ENCODE assay signal across 20 cellular contexts in the genomic region with DNA sequence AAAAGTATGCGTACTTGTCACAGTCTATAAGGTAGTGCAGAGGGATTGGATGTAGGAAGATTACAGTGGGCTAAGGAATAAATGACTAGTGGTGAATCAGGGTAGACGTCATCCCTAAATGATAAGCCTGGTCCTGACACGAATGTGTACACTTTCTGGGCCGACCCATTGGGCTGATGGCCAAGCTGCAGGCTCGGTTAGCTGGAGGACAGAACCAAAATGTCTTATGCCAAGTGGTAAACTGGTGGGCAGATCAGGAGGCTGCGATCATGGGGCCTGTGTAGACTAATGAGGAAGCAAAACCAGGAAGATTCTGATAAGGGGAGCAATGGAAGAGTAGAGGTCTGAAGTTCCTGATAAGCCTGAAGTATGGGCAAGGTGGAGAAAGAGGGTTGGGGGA.
DNase-seq lines count a peak whose midpoint lies in the region; ATAC-seq and TF ChIP-seq lines count a peak whose summit lies in the region.
"Had no signal": no experiment of that assay in that cellular context is flagged by ENCODE, and none has a peak within 500 bp of the region (broad histone marks: within the 10 kb centered on the region; RNA-seq: fewer than 3 reads in every experiment).

No MANE protein-coding gene starts in this region.

- DNase-seq in right atrium auricular region (ENCODE audit: low spot score), result no peak
- DNase-seq in cardiac septum (ENCODE audit: low spot score), result no peak
- peak; percentile 9 for DNase-seq in M059J (ENCODE audit: low read depth)
- peak; percentile 45 for DNase-seq in coronary artery (ENCODE audit: low spot score)
- DNase-seq in osteocyte (ENCODE audit: extremely low spot score, unreplicated experiment), result peak; percentile 76
- DNase-seq in foreskin fibroblast, result no peak
- DNase-seq in activated T-cell treated with anti-CD3 and anti-CD28 coated beads, Interleukin-2, amount 50 U/mL, for 4 hours, result no peak
- DNase-seq in mammary epithelial cell, result no peak
- DNase-seq: BE2C; DMS79 treated with DMSO at 0.1 percent for 48 hours; KG1; MV-4-11; NCI-H1105 treated with DMSO at 0.1 percent for 48 hours; NCI-H2029 treated with DMSO at 0.1 percent for 48 hours; NCI-H345; NCI-H524; NCI-H774; NK-92 treated with Interleukin-12 subunit alpha and Interleukin-12 subunit beta, amount 100 ng/mL, for 24 hours had no signal

- no peak for ATAC-seq in activated T-cell treated with anti-CD3 and anti-CD28 coated beads, Interleukin-2, amount 50 U/mL, for 4 hours
- ATAC-seq: HepG2 had no signal

- H2AFZ ChIP-seq in mammary epithelial cell (ENCODE audit: low read depth, low read length), result no peak overlapping the region

- dilution Hi-C loops in mammary epithelial cell (cut with HindIII; ENCODE audit: low sequenced_read_pairs), result no loop called here

- no peak overlapping the region for H3K4me3 Mint-ChIP-seq in osteocyte (ENCODE audit: unreplicated experiment)
- H3K4me3 Mint-ChIP-seq in activated T-cell treated with anti-CD3 and anti-CD28 coated beads, Interleukin-2, amount 50 U/mL, for 4 hours, result no peak overlapping the region

- no TSS peak for BruUV-seq in mammary epithelial cell (replicated peaks; lab: Mats Ljungman, UMichigan)

- H3K4me1 Mint-ChIP-seq in osteocyte (ENCODE audit: unreplicated experiment), result no peaks in the 10 kb centered on the region
- peaks cover 3% of the 10 kb centered on the region for H3K4me1 Mint-ChIP-seq in activated T-cell treated with anti-CD3 and anti-CD28 coated beads, Interleukin-2, amount 50 U/mL, for 4 hours (ENCODE audit: low read depth)

- CTCF ChIA-PET in mammary epithelial cell (lab: Charles Lee; ENCODE audit: low non-redundant PET), result no interaction called here

- H3K27me3 Mint-ChIP-seq in osteocyte (ENCODE audit: unreplicated experiment), result peaks cover 7% of the 10 kb centered on the region
- H3K27me3 Mint-ChIP-seq in activated T-cell treated with anti-CD3 and anti-CD28 coated beads, Interleukin-2, amount 50 U/mL, for 4 hours (ENCODE audit: low read depth), result no peaks in the 10 kb centered on the region

- H3K36me3 Mint-ChIP-seq in osteocyte (ENCODE audit: unreplicated experiment), result no peaks in the 10 kb centered on the region
- H3K36me3 Mint-ChIP-seq in activated T-cell treated with anti-CD3 and anti-CD28 coated beads, Interleukin-2, amount 50 U/mL, for 4 hours (ENCODE audit: insufficient read depth), result no peaks in the 10 kb centered on the region

- H3K9ac ChIP-seq in mammary epithelial cell (ENCODE audit: insufficient read depth, low read length), result no peak overlapping the region

- no peaks in the 10 kb centered on the region for H3K9me3 ChIP-seq in right atrium auricular region
- no peaks in the 10 kb centered on the region for H3K9me3 ChIP-seq in mammary epithelial cell (replicated peaks; ENCODE audit: insufficient read depth, low read length)
- H3K9me3 ChIP-seq: BE2C, HAP-1 had no signal

- H3K27ac Mint-ChIP-seq in osteocyte (ENCODE audit: unreplicated experiment), result no peak overlapping the region

- H3K36me3 ChIP-seq in right atrium auricular region, result no peaks in the 10 kb centered on the region
- no peaks in the 10 kb centered on the region for H3K36me3 ChIP-seq in mammary epithelial cell (ENCODE audit: insufficient read depth, low read length)
- H3K36me3 ChIP-seq: BE2C, HAP-1 had no signal

- H3K4me3 ChIP-seq in right atrium auricular region (no peak overlapping the region), coronary artery (no peak overlapping the region), foreskin fibroblast (ENCODE audit: low read depth in 1 of 2, low read length in 2 of 2) (no peak overlapping the region), mammary epithelial cell (replicated peaks in 1 of 3; ENCODE audit: insufficient read depth in 1 of 3, low read depth in 2 of 3, low read length in 3 of 3) (no peak overlapping the region)
- H3K4me3 ChIP-seq: HAP-1 had no signal

- no peaks in the 10 kb centered on the region for H3K9me3 Mint-ChIP-seq in osteocyte (ENCODE audit: unreplicated experiment)
- H3K9me3 Mint-ChIP-seq in activated T-cell treated with anti-CD3 and anti-CD28 coated beads, Interleukin-2, amount 50 U/mL, for 4 hours, result no peaks in the 10 kb centered on the region

- TF ChIP-seq CTCF in right atrium auricular region (IDR thresholded peaks at IDR 0.05) (no peak), coronary artery (IDR thresholded peaks at IDR 0.05) (no peak), osteocyte (IDR thresholded peaks at IDR 0.05) (no peak), foreskin fibroblast (IDR thresholded peaks at IDR 0.05; ENCODE audit: low read depth, low read length) (no peak), mammary epithelial cell (conservative IDR thresholded peaks at IDR 0.05 in 1 of 2, IDR thresholded peaks at IDR 0.05 in 1 of 2; ENCODE audit: extremely low read depth in 1 of 2, insufficient read depth in 1 of 2, low read depth in 1 of 2, low read length in 2 of 2) (no peak)

- in situ Hi-C loops in mammary epithelial cell (cut with MboI; ENCODE audit: low sequenced_read_pairs in 2 of 2), result no loop called here

- WGBS in mammary epithelial cell (ENCODE audit: low coverage, missing lambda C conversion rate), result 78% methylated on average over 6 of the region's 6 CpGs

- H3K27me3 ChIP-seq in right atrium auricular region (no peaks in the 10 kb centered on the region), mammary epithelial cell (ENCODE audit: insufficient read depth, low read length) (no peaks in the 10 kb centered on the region)
- H3K27me3 ChIP-seq: BE2C had no signal

- intact Hi-C loops in cardiac septum (cut with DNase I), result loop anchor here (5.0 kb wide), 1 partner anchor 71 kb away; no protein-coding TSS in a partner anchor
- intact Hi-C loops in mammary epithelial cell (cut with micrococcal nuclease), result no loop called here

- H3K4me2 ChIP-seq in mammary epithelial cell (ENCODE audit: insufficient read depth, low read depth, low read length), result no peak overlapping the region

- H3K79me2 ChIP-seq in mammary epithelial cell (ENCODE audit: insufficient read depth, low read length), result no peaks in the 10 kb centered on the region

- peaks cover 0 to 14% of the 10 kb centered on the region in 2 donors for H3K4me1 ChIP-seq in right atrium auricular region
- no peaks in the 10 kb centered on the region for H3K4me1 ChIP-seq in mammary epithelial cell (ENCODE audit: insufficient read depth, low read length)
- H3K4me1 ChIP-seq: BE2C, HAP-1 had no signal

- H3K27ac ChIP-seq in right atrium auricular region (peak overlapping the region; percentile 49 to 78), coronary artery (no peak overlapping the region), mammary epithelial cell (ENCODE audit: insufficient read depth, low read depth, low read length) (no peak overlapping the region)

- H4K20me1 ChIP-seq in mammary epithelial cell (ENCODE audit: insufficient read depth, low read length), result no peaks in the 10 kb centered on the region

Comparison
In these comparisons a context has a peak if more than half of its experiments do, and no peak if none do; other contexts are left out.
1. DNase-seq: peak in M059J (single experiment), coronary artery (single experiment) and osteocyte (single experiment); none in right atrium auricular region (single experiment), cardiac septum (single experiment), foreskin fibroblast (0 of 2), activated T-cell treated with anti-CD3 and anti-CD28 coated beads, Interleukin-2, amount 50 U/mL, for 4 hours (single experiment) and mammary epithelial cell (single experiment).
2. H3K27ac ChIP-seq: peak in right atrium auricular region (2 of 2); none in coronary artery (0 of 2) and mammary epithelial cell (single experiment).